Comparison of ENCODE assay signal across 29 cellular contexts in genomic region chrX:139207655-139208054, GRCh38.
"Had no signal": no experiment of that assay in that cellular context is flagged by ENCODE, and none has a peak within 500 bp of the region (broad histone marks: within the 10 kb centered on the region; RNA-seq: fewer than 3 reads in every experiment).

No MANE protein-coding gene starts in this region.

- DNase-seq: stimulated activated CD4-positive, alpha-beta T cell treated with anti-CD3 and anti-CD28 coated beads, Interleukin-2, amount 100 ng/mL, for 48 hours; stimulated activated CD4-positive, alpha-beta T cell treated with anti-CD3 and anti-CD28 coated beads, Interleukin-4, amount 100 ng/mL, for 1 hour; stimulated activated CD4-positive, alpha-beta T cell treated with anti-CD3 and anti-CD28 coated beads, Interleukin-4, amount 100 ng/mL, for 24 hours; stimulated activated CD4-positive, alpha-beta T cell treated with anti-CD3 and anti-CD28 coated beads, Interleukin-4, amount 100 ng/mL, for 4 hours; stimulated activated CD8-positive, alpha-beta memory T cell treated with anti-CD3 and anti-CD28 coated beads, Interleukin-4, amount 100 ng/mL, for 48 hours; stimulated activated naive B cell treated with anti-CD40 and anti-IgM and Interleukin-4, amounts not matched to agents 10 μg/mL and 1 μg/mL and 100 μg/mL, for 72 hours; stimulated activated naive CD4-positive, alpha-beta T cell; stimulated activated naive CD4-positive, alpha-beta T cell treated with Interleukin-2 at 50 U/mL for 16 hours; stimulated activated naive CD8-positive, alpha-beta T cell treated with anti-CD3 and anti-CD28 coated beads, Interleukin-15, amount 100 ng/mL, for 72 hours; stimulated activated naive CD8-positive, alpha-beta T cell treated with anti-CD3 and anti-CD28 coated beads, Interleukin-15, Interleukin-2, amounts not matched to agents 100 U/mL and 50 U/mL, for 24 hours; stomach; substantia nigra; testis; thyroid gland; tibial artery; transverse colon; trophoblast cell; upper lobe of left lung; upper lobe of right lung; uterus had no signal

- H3K27ac ChIP-seq: stomach, suprapubic skin, testis, thoracic aorta, thyroid gland, tibial artery, tibial nerve, transverse colon, upper lobe of left lung, upper lobe of right lung, uterus, vagina had no signal

- H3K27ac Mint-ChIP-seq: stimulated activated effector memory CD8-positive, alpha-beta T cell treated with anti-CD3 and anti-CD28 coated beads, Interleukin-12 subunit alpha, Interleukin-12 subunit beta, amount 100 ng/mL, for 72 hours; stimulated activated memory B cell treated with anti-CD40 and anti-IgM and Interleukin-4, amounts not matched to agents 10 μg/mL and 1 μg/mL and 100 μg/mL, for 72 hours; stimulated activated naive B cell treated with anti-CD40 and anti-IgM and Interleukin-4, amounts not matched to agents 10 μg/mL and 1 μg/mL and 100 μg/mL, for 72 hours; stimulated activated naive CD8-positive, alpha-beta T cell treated with anti-CD3 and anti-CD28 coated beads, Interleukin-15, amount 100 ng/mL, for 72 hours; stimulated activated naive CD8-positive, alpha-beta T cell treated with anti-CD3 and anti-CD28 coated beads, Interleukin-15, Interleukin-2, amounts not matched to agents 100 ng/mL and 50 ng/mL, for 24 hours; type B pancreatic cell had no signal

- H3K4me1 ChIP-seq: testis, thyroid gland, upper lobe of right lung, uterus, vagina had no signal

- H3K4me3 Mint-ChIP-seq: stimulated activated effector memory CD8-positive, alpha-beta T cell treated with anti-CD3 and anti-CD28 coated beads, Interleukin-12 subunit alpha, Interleukin-12 subunit beta, amount 100 ng/mL, for 72 hours; stimulated activated memory B cell treated with anti-CD40 and anti-IgM and Interleukin-4, amounts not matched to agents 10 μg/mL and 1 μg/mL and 100 μg/mL, for 72 hours; stimulated activated naive B cell treated with anti-CD40 and anti-IgM and Interleukin-4, amounts not matched to agents 10 μg/mL and 1 μg/mL and 100 μg/mL, for 72 hours; stimulated activated naive CD8-positive, alpha-beta T cell treated with anti-CD3 and anti-CD28 coated beads, Interleukin-15, amount 100 ng/mL, for 72 hours; stimulated activated naive CD8-positive, alpha-beta T cell treated with anti-CD3 and anti-CD28 coated beads, Interleukin-15, Interleukin-2, amounts not matched to agents 100 ng/mL and 50 ng/mL, for 24 hours; type B pancreatic cell had no signal

- H3K9me3 ChIP-seq: suprapubic skin, testis, thoracic aorta, thyroid gland, tibial nerve, transverse colon, upper lobe of left lung, upper lobe of right lung, uterus, vagina had no signal

- H3K36me3 Mint-ChIP-seq: stimulated activated effector memory CD8-positive, alpha-beta T cell treated with anti-CD3 and anti-CD28 coated beads, Interleukin-12 subunit alpha, Interleukin-12 subunit beta, amount 100 ng/mL, for 72 hours; stimulated activated memory B cell treated with anti-CD40 and anti-IgM and Interleukin-4, amounts not matched to agents 10 μg/mL and 1 μg/mL and 100 μg/mL, for 72 hours; stimulated activated naive B cell treated with anti-CD40 and anti-IgM and Interleukin-4, amounts not matched to agents 10 μg/mL and 1 μg/mL and 100 μg/mL, for 72 hours; type B pancreatic cell had no signal

- H3K9me3 Mint-ChIP-seq: stimulated activated effector memory CD8-positive, alpha-beta T cell treated with anti-CD3 and anti-CD28 coated beads, Interleukin-12 subunit alpha, Interleukin-12 subunit beta, amount 100 ng/mL, for 72 hours; stimulated activated memory B cell treated with anti-CD40 and anti-IgM and Interleukin-4, amounts not matched to agents 10 μg/mL and 1 μg/mL and 100 μg/mL, for 72 hours; stimulated activated naive CD8-positive, alpha-beta T cell treated with anti-CD3 and anti-CD28 coated beads, Interleukin-15, amount 100 ng/mL, for 72 hours; stimulated activated naive CD8-positive, alpha-beta T cell treated with anti-CD3 and anti-CD28 coated beads, Interleukin-15, Interleukin-2, amounts not matched to agents 100 ng/mL and 50 ng/mL, for 24 hours; type B pancreatic cell had no signal

- FAIRE-seq: urothelium cell line had no signal

- H3K27me3 ChIP-seq: testis, thyroid gland, upper lobe of right lung, uterus, vagina had no signal

- H3K4me3 ChIP-seq: stomach, suprapubic skin, testis, thoracic aorta, thyroid gland, tibial artery, tibial nerve, transverse colon, upper lobe of left lung, upper lobe of right lung, uterus, vagina had no signal

- H3K36me3 ChIP-seq: stomach, suprapubic skin, thoracic aorta, thyroid gland, tibial artery, tibial nerve, transverse colon, upper lobe of left lung, upper lobe of right lung, uterus, vagina had no signal

- H3K4me1 Mint-ChIP-seq: stimulated activated effector memory CD8-positive, alpha-beta T cell treated with anti-CD3 and anti-CD28 coated beads, Interleukin-12 subunit alpha, Interleukin-12 subunit beta, amount 100 ng/mL, for 72 hours had no signal

- ATAC-seq: stimulated activated effector memory CD8-positive, alpha-beta T cell treated with anti-CD3 and anti-CD28 coated beads, Interleukin-12 subunit alpha, Interleukin-12 subunit beta, amount 100 ng/mL, for 72 hours; stimulated activated memory B cell treated with anti-CD40 and anti-IgM and Interleukin-4, amounts not matched to agents 10 μg/mL and 1 μg/mL and 100 μg/mL, for 72 hours; stimulated activated naive B cell treated with anti-CD40 and anti-IgM and Interleukin-4, amounts not matched to agents 10 μg/mL and 1 μg/mL and 100 μg/mL, for 72 hours; stimulated activated naive CD8-positive, alpha-beta T cell treated with anti-CD3 and anti-CD28 coated beads, Interleukin-15, amount 100 ng/mL, for 72 hours; stimulated activated naive CD8-positive, alpha-beta T cell treated with anti-CD3 and anti-CD28 coated beads, Interleukin-15, Interleukin-2, amounts not matched to agents 100 U/mL and 50 U/mL, for 24 hours; upper lobe of right lung had no signal
